Comparison of ENCODE assay signal across 8 cellular contexts in genomic region chr11:19345848-19346681, GRCh38.
DNase-seq lines count a peak whose midpoint lies in the region; ATAC-seq lines count a peak whose summit lies in the region.

No MANE protein-coding gene starts in this region.

- H3K36me3 ChIP-seq in iPS-15b (ENCODE audit: control insufficient read depth, insufficient read depth, low read length), result no peaks in the 10 kb centered on the region

- H3K9me3 Mint-ChIP-seq in stimulated activated naive B cell treated with anti-CD40 and anti-IgM and Interleukin-4, amounts not matched to agents 10 μg/mL and 1 μg/mL and 100 μg/mL, for 72 hours, result no peaks in the 10 kb centered on the region

- H3K4me1 ChIP-seq in iPS-15b (ENCODE audit: control insufficient read depth, insufficient read depth, low read length), result peaks cover 9% of the 10 kb centered on the region

- peak; percentile 40 for ATAC-seq in HG03103 (IDR thresholded peaks at IDR 0.05; ENCODE audit: low read depth, unreplicated experiment)
- ATAC-seq in stimulated activated naive B cell treated with anti-CD40 and anti-IgM and Interleukin-4, amounts not matched to agents 10 μg/mL and 1 μg/mL and 100 μg/mL, for 72 hours (replicated peaks), result peak; percentile 18 to 42

- H3K36me3 Mint-ChIP-seq in stimulated activated naive B cell treated with anti-CD40 and anti-IgM and Interleukin-4, amounts not matched to agents 10 μg/mL and 1 μg/mL and 100 μg/mL, for 72 hours, result no peaks in the 10 kb centered on the region

- peak overlapping the region; percentile 10 to 50 for H3K4me3 Mint-ChIP-seq in stimulated activated naive B cell treated with anti-CD40 and anti-IgM and Interleukin-4, amounts not matched to agents 10 μg/mL and 1 μg/mL and 100 μg/mL, for 72 hours

- H3K9ac ChIP-seq in iPS-15b (ENCODE audit: low read depth, low read length), result no peak overlapping the region

- H3K4me3 ChIP-seq in iPS-15b (ENCODE audit: low read depth, low read length), result peak overlapping the region; percentile 58

- no peak overlapping the region for H3K27ac Mint-ChIP-seq in stimulated activated naive B cell treated with anti-CD40 and anti-IgM and Interleukin-4, amounts not matched to agents 10 μg/mL and 1 μg/mL and 100 μg/mL, for 72 hours

- H3K27me3 Mint-ChIP-seq in stimulated activated naive B cell treated with anti-CD40 and anti-IgM and Interleukin-4, amounts not matched to agents 10 μg/mL and 1 μg/mL and 100 μg/mL, for 72 hours, result peaks cover 52 to 81% of the 10 kb centered on the region in 2 donors

- H3K9me3 ChIP-seq in iPS-15b (ENCODE audit: control insufficient read depth, insufficient read depth, low read length), result no peaks in the 10 kb centered on the region

- peak; percentile 17 for DNase-seq in NCI-H1694 treated with DMSO at 0.1 percent for 48 hours (lab: John Stamatoyannopoulos, UW)
- no peak for DNase-seq in NCI-H1694 (lab: John Stamatoyannopoulos, UW)
- DNase-seq in astrocyte of the hippocampus (ENCODE audit: low read depth, low spot score), result peak; percentile 57
- DNase-seq in stimulated activated naive B cell treated with anti-CD40 and anti-IgM and Interleukin-4, amounts not matched to agents 10 μg/mL and 1 μg/mL and 100 μg/mL, for 72 hours, result no peak
- no peak for DNase-seq in NK-92 (lab: John Stamatoyannopoulos, UW; ENCODE audit: unreplicated experiment)
- no peak for DNase-seq in stimulated activated naive CD4-positive, alpha-beta T cell (lab: John Stamatoyannopoulos, UW)

- peaks cover 64% of the 10 kb centered on the region for H3K27me3 ChIP-seq in iPS-15b (ENCODE audit: control insufficient read depth, insufficient read depth, low read length)

- peaks cover 9 to 20% of the 10 kb centered on the region in 2 donors for H3K4me1 Mint-ChIP-seq in stimulated activated naive B cell treated with anti-CD40 and anti-IgM and Interleukin-4, amounts not matched to agents 10 μg/mL and 1 μg/mL and 100 μg/mL, for 72 hours

Comparison
In these comparisons a context has a peak if more than half of its experiments do, and no peak if none do; other contexts are left out.
1. DNase-seq: peak in NCI-H1694 treated with DMSO at 0.1 percent for 48 hours (single experiment) and astrocyte of the hippocampus (single experiment); none in NCI-H1694 (single experiment), stimulated activated naive B cell treated with anti-CD40 and anti-IgM and Interleukin-4, amounts not matched to agents 10 μg/mL and 1 μg/mL and 100 μg/mL, for 72 hours (single experiment), NK-92 (single experiment) and stimulated activated naive CD4-positive, alpha-beta T cell (0 of 6).